Comparison of ENCODE assay signal across 9 cellular contexts in genomic region chr14:51847489-51847796, GRCh38. TPM values are rescaled to one million over a fixed set of nuclear protein-coding genes. Genes with fewer than 3 reads are reported as not detected.
DNase-seq lines count a peak whose midpoint lies in the region; ATAC-seq and TF ChIP-seq lines count a peak whose summit lies in the region.
"Had no signal": no experiment of that assay in that cellular context is flagged by ENCODE, and none has a peak within 500 bp of the region (broad histone marks: within the 10 kb centered on the region; RNA-seq: fewer than 3 reads in every experiment).

No MANE protein-coding gene starts in this region.

- H3K27me3 Mint-ChIP-seq in activated T-cell treated with anti-CD3 and anti-CD28 coated beads, Interleukin-2, amount 50 U/mL, for 72 hours (ENCODE audit: low read depth), result no peaks in the 10 kb centered on the region
- no peaks in the 10 kb centered on the region for H3K27me3 Mint-ChIP-seq in activated CD4-positive, alpha-beta memory T cell treated with anti-CD3 and anti-CD28 coated beads, Interleukin-2, amount 10 ng/mL, durations not matched to agents 7 days and 5 days
- H3K27me3 Mint-ChIP-seq in immature natural killer cell (ENCODE audit: low read depth in 3 of 3), result peaks cover 24 to 31% (median 27%) of the 10 kb centered on the region in 3 donors

- CTCF ChIA-PET in activated CD4-positive, alpha-beta memory T cell treated with anti-CD3 and anti-CD28 coated beads, Interleukin-2, amount 10 ng/mL, durations not matched to agents 7 days and 5 days (lab: Charles Lee), result interaction anchor here (0.9 to 2.7 kb wide), 5 partner anchors 14 to 131 kb away, joined by 3 to 43 read pairs (median 5); partner anchors contain the start of gene GNG2

- H3K4me1 Mint-ChIP-seq in activated T-cell treated with anti-CD3 and anti-CD28 coated beads, Interleukin-2, amount 50 U/mL, for 72 hours (ENCODE audit: low read depth), result peaks cover 93% of the 10 kb centered on the region
- peaks cover 80% of the 10 kb centered on the region for H3K4me1 Mint-ChIP-seq in activated CD4-positive, alpha-beta memory T cell treated with anti-CD3 and anti-CD28 coated beads, Interleukin-2, amount 10 ng/mL, durations not matched to agents 7 days and 5 days
- peaks cover 89 to 97% of the 10 kb centered on the region in 2 donors for H3K4me1 Mint-ChIP-seq in immature natural killer cell

- no peaks in the 10 kb centered on the region for H3K9me3 ChIP-seq in tibial nerve

- H3K4me3 Mint-ChIP-seq in activated T-cell treated with anti-CD3 and anti-CD28 coated beads, Interleukin-2, amount 50 U/mL, for 72 hours, result peak overlapping the region; percentile 71 to 90
- H3K4me3 Mint-ChIP-seq in activated CD4-positive, alpha-beta memory T cell treated with anti-CD3 and anti-CD28 coated beads, Interleukin-2, amount 10 ng/mL, durations not matched to agents 7 days and 5 days, result peak overlapping the region; percentile 75
- peak overlapping the region; percentile 78 to 93 (median 80) for H3K4me3 Mint-ChIP-seq in immature natural killer cell

- H3K36me3 Mint-ChIP-seq in activated T-cell treated with anti-CD3 and anti-CD28 coated beads, Interleukin-2, amount 50 U/mL, for 72 hours (ENCODE audit: insufficient read depth in 2 of 2), result peaks cover 19 to 31% of the 10 kb centered on the region in 2 donors
- peaks cover 41% of the 10 kb centered on the region for H3K36me3 Mint-ChIP-seq in activated CD4-positive, alpha-beta memory T cell treated with anti-CD3 and anti-CD28 coated beads, Interleukin-2, amount 10 ng/mL, durations not matched to agents 7 days and 5 days (ENCODE audit: low read depth)
- H3K36me3 Mint-ChIP-seq in immature natural killer cell, result peaks cover 5 to 11% (median 5%) of the 10 kb centered on the region in 3 donors

- peaks cover 14 to 25% of the 10 kb centered on the region in 2 donors for H3K9me3 Mint-ChIP-seq in activated T-cell treated with anti-CD3 and anti-CD28 coated beads, Interleukin-2, amount 50 U/mL, for 72 hours
- H3K9me3 Mint-ChIP-seq in activated CD4-positive, alpha-beta memory T cell treated with anti-CD3 and anti-CD28 coated beads, Interleukin-2, amount 10 ng/mL, durations not matched to agents 7 days and 5 days, result peaks cover 21% of the 10 kb centered on the region
- peaks cover 0 to 5% (median under 1%) of the 10 kb centered on the region in 6 donors for H3K9me3 Mint-ChIP-seq in immature natural killer cell

- H3K27ac ChIP-seq in tibial nerve, result peak overlapping the region in 3 of 4 donors; percentile 50 to 77 (median 59)

- ATAC-seq in activated T-cell treated with anti-CD3 and anti-CD28 coated beads, Interleukin-2, amount 50 U/mL, for 72 hours (replicated peaks in 1 of 2), result no peak

- H3K4me3 ChIP-seq in tibial nerve, result peak overlapping the region in 1 of 4 donors; percentile 27

- H3K36me3 ChIP-seq in tibial nerve, result no peaks in the 10 kb centered on the region

- POLR2A ChIA-PET in activated CD4-positive, alpha-beta memory T cell treated with anti-CD3 and anti-CD28 coated beads, Interleukin-2, amount 10 ng/mL, durations not matched to agents 7 days and 5 days (lab: Charles Lee), result interaction anchor here (0.7 to 9.8 kb wide), 13 partner anchors 9 to 504 kb away, joined by 3 to 407 read pairs (median 5); partner anchors contain the start of gene GNG2

- no peak for DNase-seq in activated T-cell treated with anti-CD3 and anti-CD28 coated beads, Interleukin-2, amount 50 U/mL, for 72 hours
- DNase-seq in activated T-cell treated with anti-CD3 and anti-CD28 coated beads for 4 hours (no peak), immature natural killer cell (no peak), tibial nerve (ENCODE audit: low spot score in 2 of 2) (no peak), LoVo (ENCODE audit: low spot score) (no peak), superior temporal gyrus (ENCODE audit: extremely low spot score) (no peak), NOMO-1 treated with dmso at 0.1 percent for 144 hours (lab: John Stamatoyannopoulos, UW; ENCODE audit: unreplicated experiment) (no peak)
- DNase-seq in activated CD4-positive, alpha-beta memory T cell treated with anti-CD3 and anti-CD28 coated beads, Interleukin-2, amount 10 ng/mL, durations not matched to agents 7 days and 5 days, result no peak
- DNase-seq: T1000 had no signal

- H3K27me3 ChIP-seq in tibial nerve, result no peaks in the 10 kb centered on the region

- no peak for TF ChIP-seq POLR2A in tibial nerve (IDR thresholded peaks at IDR 0.05)

- H3K4me1 ChIP-seq in tibial nerve, result peaks cover 0 to 11% (median 7%) of the 10 kb centered on the region in 4 donors

- peak overlapping the region; percentile 89 for H3K27ac Mint-ChIP-seq in activated T-cell treated with anti-CD3 and anti-CD28 coated beads, Interleukin-2, amount 50 U/mL, for 72 hours
- peak overlapping the region; percentile 98 for H3K27ac Mint-ChIP-seq in activated CD4-positive, alpha-beta memory T cell treated with anti-CD3 and anti-CD28 coated beads, Interleukin-2, amount 10 ng/mL, durations not matched to agents 7 days and 5 days
- peak overlapping the region; percentile 99 to 100 (median 100) for H3K27ac Mint-ChIP-seq in immature natural killer cell

- 83 to 89% methylated on average over 4 of the region's 4 CpGs for WGBS in tibial nerve, 2 donors

- no peak for TF ChIP-seq CTCF in tibial nerve (IDR thresholded peaks at IDR 0.05)

- no peak for TF ChIP-seq EP300 in tibial nerve (IDR thresholded peaks at IDR 0.05)

RNA-seq across cellular contexts. Expression of gene GNG2, which starts 13.0 kb away (rescaled TPM):
- total RNA-seq in activated T-cell treated with anti-CD3 and anti-CD28 coated beads, Interleukin-2, amount 50 U/mL, for 72 hours, result 100 to 1,000 TPM; 233 to 250 TPM
- total RNA-seq in activated CD4-positive, alpha-beta memory T cell treated with anti-CD3 and anti-CD28 coated beads, Interleukin-2, amount 10 ng/mL, durations not matched to agents 7 days and 5 days, result 100 to 1,000 TPM; 296 to 304 TPM
- polyA plus RNA-seq in immature natural killer cell, result 100 to 1,000 TPM; 391 to 466 (median 462) TPM
- total RNA-seq in tibial nerve, result 100 to 1,000 TPM in 1 of 4 donors, 10 to 100 TPM in 3; 54.3 to 121 (median 73.3) TPM
